8 cellular contexts compared by ENCODE assay signal in the genomic region with DNA sequence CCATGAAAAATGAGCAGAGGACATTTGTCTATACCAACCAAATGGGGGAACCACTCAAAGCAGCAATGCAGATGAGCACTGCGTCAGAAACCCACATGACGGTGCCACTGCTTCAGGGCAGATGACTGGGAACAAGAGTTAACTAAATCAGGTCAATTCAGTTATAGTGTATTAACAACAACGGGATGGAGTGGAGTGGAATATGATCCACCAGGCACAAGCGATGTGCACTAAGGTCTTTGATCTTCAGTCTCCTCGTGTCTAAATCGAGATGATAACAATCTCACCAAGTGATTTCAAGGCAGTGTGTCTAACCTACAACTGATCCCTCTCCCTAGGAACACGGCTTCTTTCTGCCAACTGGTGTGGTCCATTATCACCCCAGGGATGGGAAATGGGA.
"Had no signal": no experiment of that assay in that cellular context is flagged by ENCODE, and none has a peak within 500 bp of the region (broad histone marks: within the 10 kb centered on the region; RNA-seq: fewer than 3 reads in every experiment).

No MANE protein-coding gene starts in this region.

- H3K9me3 ChIP-seq: HAP-1 had no signal

- H3K9ac ChIP-seq: KMS-11 had no signal

- H3K27ac ChIP-seq: KMS-11 had no signal

- H3K4me3 ChIP-seq: HAP-1 had no signal

- H3K4me2 ChIP-seq: KMS-11 had no signal

- ATAC-seq: HCT116 had no signal

- H3K4me1 ChIP-seq: HAP-1 had no signal

- DNase-seq: GOT3, H7, IMR-90, KBM-7 had no signal

- H3K36me3 ChIP-seq: HAP-1 had no signal

- FAIRE-seq: HTR-8/SVneo had no signal
